Comparison of ENCODE assay signal across 8 cellular contexts in the genomic region with DNA sequence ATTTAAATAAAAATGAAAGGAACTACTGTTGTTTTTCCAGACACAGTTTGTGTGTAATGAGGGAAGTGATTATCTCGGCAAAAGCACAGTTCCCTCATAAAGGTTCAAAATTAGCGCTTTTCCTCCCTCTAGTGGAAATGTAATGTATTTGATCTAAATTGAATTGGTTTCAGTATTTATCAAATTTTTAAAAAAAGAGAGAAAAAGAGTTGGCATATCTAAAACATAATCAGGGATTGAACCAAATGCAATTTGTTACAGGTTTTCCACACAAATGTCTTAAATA. TPM values are rescaled to one million over a fixed set of nuclear protein-coding genes. Genes with fewer than 3 reads are reported as not detected.
A peak's percentile ranks its signal among the peaks of the same experiment; 100 is the strongest.
DNase-seq lines count a peak whose midpoint lies in the region; TF ChIP-seq lines count a peak whose summit lies in the region.

No MANE protein-coding gene starts in this region.

- H3K27ac ChIP-seq in endodermal cell (ENCODE audit: low read depth, low read length) (no peak overlapping the region), neuronal stem cell (replicated peaks; ENCODE audit: low read length) (no peak overlapping the region)

- H3K36me3 ChIP-seq in endodermal cell (ENCODE audit: control insufficient read depth, insufficient read depth, low read length), result no peaks in the 10 kb centered on the region
- no peaks in the 10 kb centered on the region for H3K36me3 ChIP-seq in neuronal stem cell (replicated peaks in 1 of 2; ENCODE audit: control insufficient read depth in 2 of 2, insufficient read depth in 2 of 2, low read length in 2 of 2)

- no peak overlapping the region for H3K4ac ChIP-seq in neuronal stem cell (ENCODE audit: low read length)

- peak overlapping the region; percentile 84 for H2AFZ ChIP-seq in neuronal stem cell (ENCODE audit: low read length)

- no peak overlapping the region for H4K91ac ChIP-seq in neuronal stem cell (ENCODE audit: low read depth, low read length, poor library complexity)

- no peak overlapping the region for H2BK5ac ChIP-seq in neuronal stem cell (ENCODE audit: low read length)

- no peak overlapping the region for H3K18ac ChIP-seq in neuronal stem cell (ENCODE audit: low read length)

- peaks cover 2% of the 10 kb centered on the region for H3K27me3 Mint-ChIP-seq in endodermal cell (ENCODE audit: insufficient read depth)
- peaks cover 3% of the 10 kb centered on the region for H3K27me3 Mint-ChIP-seq in activated T-helper 2 cell treated with anti-CD3 and anti-CD28 coated beads, Interferon-gamma antibody, Interleukin-2, Interleukin-4, amounts not matched to agents 10 μg/mL and 5 μg/mL and 100 μg/mL, durations not matched to agents 14 hours and 24 hours and 36 hours (ENCODE audit: low read depth)

- no peak overlapping the region for H2AK5ac ChIP-seq in neuronal stem cell (ENCODE audit: low read depth, low read length)

- no peak overlapping the region for H3K4me2 ChIP-seq in neuronal stem cell (ENCODE audit: insufficient read depth, low read length, poor library complexity, severe bottlenecking)

- H2BK15ac ChIP-seq in neuronal stem cell (ENCODE audit: low read length), result no peak overlapping the region

- H3K4me3 ChIP-seq in endodermal cell (ENCODE audit: low read length), result no peak overlapping the region
- no peak overlapping the region for H3K4me3 ChIP-seq in neuronal stem cell (ENCODE audit: low read length in 2 of 2)

- H2BK120ac ChIP-seq in neuronal stem cell (ENCODE audit: low read depth, low read length), result no peak overlapping the region

- 40% methylated on average over 2 of the region's 2 CpGs; no CpG with 5 or more reads in 1 of the 2 experiments for WGBS in endodermal cell (ENCODE audit: insufficient coverage in 1 of 2, insufficient read length in 1 of 2), 2 experiments
- no CpG with 5 or more reads among the region's 2 CpGs for WGBS in neuronal stem cell (ENCODE audit: extremely low coverage in 2 of 2, insufficient read length in 2 of 2, insufficient replicate concordance in 1 of 2), 2 donors

- peaks cover 7% of the 10 kb centered on the region for H3K4me1 Mint-ChIP-seq in endodermal cell
- H3K4me1 Mint-ChIP-seq in activated T-helper 2 cell treated with anti-CD3 and anti-CD28 coated beads, Interferon-gamma antibody, Interleukin-2, Interleukin-4, amounts not matched to agents 10 μg/mL and 5 μg/mL and 100 μg/mL, durations not matched to agents 14 hours and 24 hours and 36 hours (ENCODE audit: low read depth), result peaks cover 19% of the 10 kb centered on the region

- H2BK12ac ChIP-seq in neuronal stem cell (ENCODE audit: low read length), result no peak overlapping the region

- H3K9ac ChIP-seq in endodermal cell (ENCODE audit: extremely low read depth, low read length, poor library complexity, severe bottlenecking) (no peak overlapping the region), neuronal stem cell (ENCODE audit: low read depth, low read length, poor library complexity) (no peak overlapping the region)

- H3K79me1 ChIP-seq in neuronal stem cell (ENCODE audit: low read depth, low read length), result no peaks in the 10 kb centered on the region

- H3K4me1 ChIP-seq in endodermal cell (ENCODE audit: control insufficient read depth, insufficient read depth, low read length) (no peaks in the 10 kb centered on the region), neuronal stem cell (ENCODE audit: control insufficient read depth in 2 of 2, insufficient read depth in 1 of 2, low read depth in 1 of 2, low read length in 2 of 2) (peaks cover 0 to 5% of the 10 kb centered on the region in 2 donors)

- peak; percentile 74 for TF ChIP-seq CTCF in endodermal cell (conservative IDR thresholded peaks at IDR 0.05)

- H3K27me3 ChIP-seq in endodermal cell (ENCODE audit: control insufficient read depth, insufficient read depth, low read length, poor library complexity, severe bottlenecking) (no peaks in the 10 kb centered on the region), neuronal stem cell (ENCODE audit: control insufficient read depth in 3 of 3, insufficient read depth in 3 of 3, low read depth in 1 of 3, low read length in 3 of 3) (no peaks in the 10 kb centered on the region)

- H3K4me3 Mint-ChIP-seq in endodermal cell, result no peak overlapping the region
- no peak overlapping the region for H3K4me3 Mint-ChIP-seq in activated T-helper 2 cell treated with anti-CD3 and anti-CD28 coated beads, Interferon-gamma antibody, Interleukin-2, Interleukin-4, amounts not matched to agents 10 μg/mL and 5 μg/mL and 100 μg/mL, durations not matched to agents 14 hours and 24 hours and 36 hours (ENCODE audit: low read depth)

- intact Hi-C loops in activated T-helper 2 cell treated with anti-CD3 and anti-CD28 coated beads, Interferon-gamma antibody, Interleukin-2, Interleukin-4, amounts not matched to agents 10 μg/mL and 5 μg/mL and 100 μg/mL, durations not matched to agents 14 hours and 24 hours and 36 hours (cut with micrococcal nuclease), result loop anchor here (5.0 kb wide), 1 partner anchor 79 kb away; no protein-coding TSS in a partner anchor

- H3K14ac ChIP-seq in neuronal stem cell (ENCODE audit: low read length), result no peak overlapping the region

- DNase-seq in NCI-H2196 (lab: John Stamatoyannopoulos, UW; ENCODE audit: unreplicated experiment) (peak; percentile 33), NCI-H2196 treated with DMSO at 0.1 percent for 48 hours (lab: John Stamatoyannopoulos, UW; ENCODE audit: unreplicated experiment) (no peak), NCI-H524 treated with DMSO at 0.1 percent for 48 hours (lab: John Stamatoyannopoulos, UW) (peak; percentile 19), endodermal cell (no peak), neuronal stem cell (ENCODE audit: low spot score) (no peak), amygdala (lab: John Stamatoyannopoulos, UW) (no peak), T1000 (lab: John Stamatoyannopoulos, UW) (no peak)
- no peak for DNase-seq in activated T-helper 2 cell treated with anti-CD3 and anti-CD28 coated beads, Interferon-gamma antibody, Interleukin-2, Interleukin-4, amounts not matched to agents 10 μg/mL and 5 μg/mL and 100 μg/mL, durations not matched to agents 14 hours and 24 hours and 36 hours (ENCODE audit: low spot score)

- no peak overlapping the region for H4K8ac ChIP-seq in neuronal stem cell (ENCODE audit: low read depth, low read length)

- H3K27ac Mint-ChIP-seq in endodermal cell, result no peak overlapping the region
- H3K27ac Mint-ChIP-seq in activated T-helper 2 cell treated with anti-CD3 and anti-CD28 coated beads, Interferon-gamma antibody, Interleukin-2, Interleukin-4, amounts not matched to agents 10 μg/mL and 5 μg/mL and 100 μg/mL, durations not matched to agents 14 hours and 24 hours and 36 hours, result no peak overlapping the region

- peaks cover 12% of the 10 kb centered on the region for H3K9me3 ChIP-seq in endodermal cell (ENCODE audit: control insufficient read depth, low read length)
- peaks cover 2 to 15% of the 10 kb centered on the region in 2 donors for H3K9me3 ChIP-seq in neuronal stem cell (replicated peaks in 1 of 2; ENCODE audit: control insufficient read depth in 2 of 2, insufficient read depth in 1 of 2, low read depth in 1 of 2, low read length in 2 of 2)

- H3K23ac ChIP-seq in neuronal stem cell (ENCODE audit: low read depth, low read length, poor library complexity), result no peak overlapping the region

- peaks cover 30% of the 10 kb centered on the region for H3K9me3 Mint-ChIP-seq in endodermal cell
- peaks cover 25% of the 10 kb centered on the region for H3K9me3 Mint-ChIP-seq in activated T-helper 2 cell treated with anti-CD3 and anti-CD28 coated beads, Interferon-gamma antibody, Interleukin-2, Interleukin-4, amounts not matched to agents 10 μg/mL and 5 μg/mL and 100 μg/mL, durations not matched to agents 14 hours and 24 hours and 36 hours

- H3K36me3 Mint-ChIP-seq in endodermal cell (ENCODE audit: low read depth), result no peaks in the 10 kb centered on the region
- peaks cover 26% of the 10 kb centered on the region for H3K36me3 Mint-ChIP-seq in activated T-helper 2 cell treated with anti-CD3 and anti-CD28 coated beads, Interferon-gamma antibody, Interleukin-2, Interleukin-4, amounts not matched to agents 10 μg/mL and 5 μg/mL and 100 μg/mL, durations not matched to agents 14 hours and 24 hours and 36 hours (ENCODE audit: low read depth)

RNA-seq across cellular contexts. Expression of a gene that starts 37.5 kb away (rescaled TPM):
- total RNA-seq in endodermal cell, result 1 to 10 TPM; 2.1 to 3.8 TPM
- 1.4 TPM for polyA plus RNA-seq in endodermal cell (2013, experiment 1 of 2)
- 1.5 TPM for polyA plus RNA-seq in endodermal cell (2013, experiment 2 of 2)
- polyA plus RNA-seq in neuronal stem cell (2013, experiment 1 of 2), result 0.21 TPM
- 0.19 TPM for polyA plus RNA-seq in neuronal stem cell (2013, experiment 2 of 2)
- 2.8 and 2.9 TPM in 2 replicates for total RNA-seq in activated T-helper 2 cell treated with anti-CD3 and anti-CD28 coated beads, Interferon-gamma antibody, Interleukin-2, Interleukin-4, amounts not matched to agents 10 μg/mL and 5 μg/mL and 100 μg/mL, durations not matched to agents 14 hours and 24 hours and 36 hours

RNA-seq across cellular contexts. Expression of a gene that starts 49.3 kb away (rescaled TPM):
- total RNA-seq in endodermal cell, result under 1 TPM; 0.35 to 0.75 TPM
- not detected for polyA plus RNA-seq in endodermal cell (2013, experiment 1 of 2)
- not detected for polyA plus RNA-seq in endodermal cell (2013, experiment 2 of 2)
- 0.03 TPM for polyA plus RNA-seq in neuronal stem cell (2013, experiment 1 of 2)
- polyA plus RNA-seq in neuronal stem cell (2013, experiment 2 of 2), result 0.06 TPM
- total RNA-seq in activated T-helper 2 cell treated with anti-CD3 and anti-CD28 coated beads, Interferon-gamma antibody, Interleukin-2, Interleukin-4, amounts not matched to agents 10 μg/mL and 5 μg/mL and 100 μg/mL, durations not matched to agents 14 hours and 24 hours and 36 hours, result 2.0 and 2.2 TPM in 2 replicates

Comparison
In these comparisons a context has a peak if more than half of its experiments do, and no peak if none do; other contexts are left out.
1. DNase-seq: peak in NCI-H2196 (single experiment) and NCI-H524 treated with DMSO at 0.1 percent for 48 hours (single experiment); none in NCI-H2196 treated with DMSO at 0.1 percent for 48 hours (single experiment), endodermal cell (single experiment), neuronal stem cell (single experiment), activated T-helper 2 cell treated with anti-CD3 and anti-CD28 coated beads, Interferon-gamma antibody, Interleukin-2, Interleukin-4, amounts not matched to agents 10 μg/mL and 5 μg/mL and 100 μg/mL, durations not matched to agents 14 hours and 24 hours and 36 hours (single experiment), amygdala (0 of 56) and T1000 (single experiment).